ENCODE assay signal across 8 cellular contexts in the genomic region with DNA sequence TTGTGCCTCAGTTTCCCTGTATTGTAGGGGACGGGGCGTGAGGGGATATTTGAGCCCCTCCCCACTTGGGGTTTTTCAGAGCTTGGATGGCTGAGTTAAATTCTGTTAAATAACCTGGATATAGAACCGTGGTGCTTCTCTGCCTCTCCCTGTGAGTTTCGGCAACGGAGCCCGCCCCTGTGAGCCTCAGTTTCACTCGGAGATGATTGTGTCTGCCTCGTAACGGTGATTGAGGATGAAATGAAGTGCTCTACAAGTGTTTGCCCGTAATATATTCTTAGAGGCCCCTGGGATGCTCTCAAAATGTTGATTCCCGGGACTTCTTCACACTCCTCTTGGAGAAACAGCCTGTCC. TPM values are rescaled to one million over a fixed set of nuclear protein-coding genes. Genes with fewer than 3 reads are reported as not detected.
DNase-seq lines count a peak whose midpoint lies in the region; ATAC-seq and TF ChIP-seq lines count a peak whose summit lies in the region.

No MANE protein-coding gene starts in this region.

- no peak overlapping the region for H2BK5ac ChIP-seq in mesendoderm (ENCODE audit: low read length)

- peaks cover 12% of the 10 kb centered on the region for H3K79me1 ChIP-seq in mesendoderm (ENCODE audit: low read length)

- BruUV-seq in A673 (replicated peaks; lab: Mats Ljungman, UMichigan): no TSS peak

- CTCF ChIA-PET in A673 (lab: Charles Lee): interaction anchor here (0.6 to 1.0 kb wide), 4 partner anchors 15 to 289 kb away, joined by 3 to 10 read pairs (median 4); a partner anchor contains a TSS

- DNase-seq in A673 (ENCODE audit: low spot score): no peak
- DNase-seq in HL-60 (ENCODE audit: low read depth in 1 of 2, low spot score in 1 of 2): no peak
- DNase-seq in mesendoderm: no peak
- no peak for DNase-seq in aorta
- no peak for DNase-seq in GOT3 (lab: John Stamatoyannopoulos, UW)
- DNase-seq in NCI-H146 treated with DMSO at 0.1 percent for 48 hours (lab: John Stamatoyannopoulos, UW; ENCODE audit: unreplicated experiment): no peak
- no peak for DNase-seq in NCI-H82 treated with DMSO at 0.1 percent for 48 hours (lab: John Stamatoyannopoulos, UW; ENCODE audit: unreplicated experiment)

- H2BK120ac ChIP-seq in mesendoderm (ENCODE audit: low read depth, low read length): no peak overlapping the region

- peaks cover 19% of the 10 kb centered on the region for H3K4me1 Mint-ChIP-seq in brain

- no CpG with 5 or more reads among the region's 11 CpGs for WGBS in mesendoderm (ENCODE audit: extremely low coverage, insufficient coverage, low lambda C conversion rate)
- 2% methylated on average over 11 of the region's 11 CpGs for WGBS in aorta, 2 donors

- peak overlapping the region; percentile 85 for H3K27ac ChIP-seq in A673 (ENCODE audit: low read depth, low read length, poor library complexity, severe bottlenecking)
- H3K27ac ChIP-seq in HL-60 (replicated peaks): peak overlapping the region; percentile 68
- H3K27ac ChIP-seq in mesendoderm (ENCODE audit: low read depth, low read length): no peak overlapping the region
- peak overlapping the region; percentile 62 to 96 for H3K27ac ChIP-seq in aorta (ENCODE audit: low read depth in 1 of 2, low read length in 2 of 2)

- H3K4ac ChIP-seq in mesendoderm (ENCODE audit: low read depth, low read length): peak overlapping the region; percentile 88

- H3K9me3 ChIP-seq in A673 (ENCODE audit: low read depth, low read length, poor library complexity, severe bottlenecking) (no peaks in the 10 kb centered on the region), aorta (ENCODE audit: control insufficient read depth, low read length) (no peaks in the 10 kb centered on the region)

- H4K8ac ChIP-seq in mesendoderm (ENCODE audit: low read depth, low read length): no peak overlapping the region

- peak overlapping the region; percentile 68 to 92 (median 87) for H3K27ac Mint-ChIP-seq in brain

- intact Hi-C loops in A673 (cut with micrococcal nuclease; ENCODE audit: unreplicated experiment): no loop called here
- intact Hi-C loops in aorta (cut with DNase I): loop anchor here (5.0 kb wide), 1 partner anchor 36 kb away; a partner anchor contains a TSS

- H3K4me3 Mint-ChIP-seq in brain: peak overlapping the region; percentile 88 to 94 (median 94)

- no peak overlapping the region for H3K23ac ChIP-seq in mesendoderm (ENCODE audit: low read length)

- H3K4me3 ChIP-seq in A673 (ENCODE audit: low read depth, low read length, poor library complexity, severe bottlenecking) (peak overlapping the region; percentile 87), HL-60 (replicated peaks; ENCODE audit: insufficient read depth, low read length) (peak overlapping the region; percentile 91), mesendoderm (ENCODE audit: low read length) (peak overlapping the region; percentile 87), aorta (ENCODE audit: low read length in 2 of 2) (peak overlapping the region; percentile 74 to 88)

- peaks cover 12% of the 10 kb centered on the region for H3K27me3 Mint-ChIP-seq in brain

- H3K18ac ChIP-seq in mesendoderm (ENCODE audit: low read length): peak overlapping the region; percentile 72

- no peak overlapping the region for H2BK15ac ChIP-seq in mesendoderm (replicated peaks; ENCODE audit: low read depth)

- H3K56ac ChIP-seq in mesendoderm (ENCODE audit: low read length): peak overlapping the region; percentile 82

- no peak for ATAC-seq in aorta (ENCODE audit: low FRiP score)

- H3K9ac ChIP-seq in mesendoderm (ENCODE audit: low read length): peak overlapping the region; percentile 72

- H3K4me2 ChIP-seq in mesendoderm (ENCODE audit: low read length): peak overlapping the region; percentile 40

- H3K36me3 ChIP-seq in A673 (ENCODE audit: insufficient read depth, low read length, poor library complexity, severe bottlenecking) (peaks cover 15% of the 10 kb centered on the region), mesendoderm (ENCODE audit: control insufficient read depth, insufficient read depth, low read length) (peaks cover 2% of the 10 kb centered on the region), aorta (ENCODE audit: control insufficient read depth in 1 of 2, insufficient read depth in 2 of 2, low read length in 1 of 2) (no peaks in the 10 kb centered on the region)

- TF ChIP-seq CTCF in A673 (conservative IDR thresholded peaks at IDR 0.05; ENCODE audit: low read depth, low read length): no peak
- TF ChIP-seq CTCF in HL-60 (IDR thresholded peaks at IDR 0.05; ENCODE audit: insufficient read depth, low read length): no peak
- TF ChIP-seq CTCF in brain (conservative IDR thresholded peaks at IDR 0.05): no peak

- H3K4me1 ChIP-seq in A673 (ENCODE audit: insufficient read depth, low read length, poor library complexity, severe bottlenecking) (peaks cover 4% of the 10 kb centered on the region), mesendoderm (ENCODE audit: control insufficient read depth, low read depth, low read length) (peaks cover 1% of the 10 kb centered on the region), aorta (ENCODE audit: control insufficient read depth in 1 of 2, insufficient read depth in 2 of 2, low read length in 2 of 2) (peaks cover 0 to 4% of the 10 kb centered on the region in 2 donors)

- no peak overlapping the region for H4K5ac ChIP-seq in mesendoderm (ENCODE audit: low read length)

- no peak overlapping the region for H2AK5ac ChIP-seq in mesendoderm (ENCODE audit: low read length)

- peaks cover 16% of the 10 kb centered on the region for H3K79me2 ChIP-seq in mesendoderm (ENCODE audit: control insufficient read depth, insufficient read depth, low read length)

- peaks cover 0 to 2% (median 0%) of the 10 kb centered on the region in 5 experiments for H3K9me3 Mint-ChIP-seq in brain

- POLR2A ChIA-PET in A673 (lab: Charles Lee; ENCODE audit: low non-redundant PET): no interaction called here

- peaks cover 10% of the 10 kb centered on the region for H3K36me3 Mint-ChIP-seq in brain

- H3K27me3 ChIP-seq in A673 (replicated peaks; ENCODE audit: insufficient read depth, low read depth, low read length, poor library complexity): no peaks in the 10 kb centered on the region
- no peaks in the 10 kb centered on the region for H3K27me3 ChIP-seq in HL-60 (ENCODE audit: insufficient read depth, poor library complexity, severe bottlenecking)
- no peaks in the 10 kb centered on the region for H3K27me3 ChIP-seq in mesendoderm (ENCODE audit: insufficient read depth, low read length, poor library complexity)
- no peaks in the 10 kb centered on the region for H3K27me3 ChIP-seq in aorta (ENCODE audit: control insufficient read depth in 1 of 2, insufficient read depth in 2 of 2, low read length in 1 of 2)

RNA-seq across cellular contexts. Expression of a gene that starts 0.5 kb away (rescaled TPM):
- 111 and 114 TPM in 2 replicates for total RNA-seq in A673 (2021)
- 93.5 TPM for polyA plus RNA-seq in brain (ENCODE audit: insufficient read depth, low read depth, low replicate concordance)
- polyA plus RNA-seq in mesendoderm (2013, experiment 1 of 2): 119 TPM
- 123 TPM for polyA plus RNA-seq in mesendoderm (2013, experiment 2 of 2)
- total RNA-seq in aorta: 10 to 100 TPM; 85.4 to 92.4 TPM
- 100 to 1,000 TPM in 1 of 2 donors, 10 to 100 TPM in 1; 85.6 to 128 TPM for polyA plus RNA-seq in aorta

RNA-seq across cellular contexts. Expression of a gene that starts 13.5 kb away (rescaled TPM):
- total RNA-seq in A673 (2021) (1,270 and 1,348 TPM in 2 replicates), aorta (100 to 1,000 TPM; 750 to 787 TPM)
- polyA plus RNA-seq in brain (ENCODE audit: insufficient read depth, low read depth, low replicate concordance) (1,684 TPM), aorta (1,000 to 10,000 TPM; 1,225 to 1,252 TPM)
- 1,632 TPM for polyA plus RNA-seq in mesendoderm (2013, experiment 1 of 2)
- 1,662 TPM for polyA plus RNA-seq in mesendoderm (2013, experiment 2 of 2)

RNA-seq across cellular contexts. Expression of a gene that starts 14.8 kb away (rescaled TPM):
- 210 and 245 TPM in 2 replicates for total RNA-seq in A673 (2021)
- 673 TPM for polyA plus RNA-seq in brain (ENCODE audit: insufficient read depth, low read depth, low replicate concordance)
- polyA plus RNA-seq in mesendoderm (2013, experiment 1 of 2): 132 TPM
- polyA plus RNA-seq in mesendoderm (2013, experiment 2 of 2): 131 TPM
- 100 to 1,000 TPM; 225 to 239 TPM for total RNA-seq in aorta
- 100 to 1,000 TPM; 255 to 362 TPM for polyA plus RNA-seq in aorta

RNA-seq across cellular contexts. Expression of a gene that starts 30.4 kb away (rescaled TPM):
- 61.4 and 74.9 TPM in 2 replicates for total RNA-seq in A673 (2021)
- 32.9 TPM for polyA plus RNA-seq in brain (ENCODE audit: insufficient read depth, low read depth, low replicate concordance)
- polyA plus RNA-seq in mesendoderm (2013, experiment 1 of 2): 86.9 TPM
- 82.8 TPM for polyA plus RNA-seq in mesendoderm (2013, experiment 2 of 2)
- 10 to 100 TPM; 33.3 to 67.1 TPM for total RNA-seq in aorta
- polyA plus RNA-seq in aorta: 100 to 1,000 TPM in 1 of 2 donors, 10 to 100 TPM in 1; 22.9 to 192 TPM

RNA-seq across cellular contexts. Expression of a gene that starts 36.3 kb away (rescaled TPM):
- 15.8 and 16.4 TPM in 2 replicates for total RNA-seq in A673 (2021)
- polyA plus RNA-seq in brain (ENCODE audit: insufficient read depth, low read depth, low replicate concordance): 4.9 TPM
- polyA plus RNA-seq in mesendoderm (2013, experiment 1 of 2): 9.6 TPM
- polyA plus RNA-seq in mesendoderm (2013, experiment 2 of 2): 9.3 TPM
- total RNA-seq in aorta: 10 to 100 TPM; 30.0 to 37.9 TPM
- 10 to 100 TPM in 1 of 2 donors, 1 to 10 TPM in 1; 7.3 to 13.1 TPM for polyA plus RNA-seq in aorta
